In the genomic region with DNA sequence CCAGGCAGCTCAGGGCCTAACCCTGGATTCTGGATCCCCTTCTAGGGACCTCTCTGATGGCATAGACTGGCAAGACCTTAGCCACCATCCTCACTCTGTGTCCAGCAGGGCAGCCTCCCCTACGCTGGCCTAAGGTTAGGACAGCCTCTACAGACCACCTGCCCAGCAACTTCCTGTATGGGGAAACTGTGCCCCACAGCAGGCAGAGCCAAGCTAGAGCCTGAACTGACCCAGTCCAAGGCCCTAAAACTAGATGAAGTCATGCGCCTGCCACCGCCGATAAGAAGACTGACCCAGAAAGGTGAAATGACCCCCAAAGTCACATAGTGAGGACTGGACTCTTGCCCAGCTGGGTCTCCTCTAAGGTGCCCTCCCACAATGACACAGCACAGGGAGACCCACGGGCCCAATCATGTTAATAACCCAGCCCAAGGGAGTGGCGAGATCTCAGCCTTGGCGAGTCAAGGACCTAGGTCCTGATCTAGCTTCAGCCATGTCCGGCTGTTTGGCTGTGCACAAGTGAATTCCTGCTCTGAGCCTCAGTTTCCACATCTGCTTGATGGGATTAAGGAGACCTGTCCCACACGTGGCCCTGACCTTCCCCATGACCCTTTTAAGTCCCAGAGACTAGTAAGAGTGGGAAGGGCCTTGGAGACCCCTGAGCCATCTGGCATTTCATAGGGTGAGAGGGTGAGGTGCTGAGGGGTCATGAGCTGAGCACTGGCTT, we compare ENCODE assay signal across 20 cellular contexts. TPM values are rescaled to one million over a fixed set of nuclear protein-coding genes. Genes with fewer than 3 reads are reported as not detected.
A peak's percentile ranks its signal among the peaks of the same experiment; 100 is the strongest.
DNase-seq lines count a peak whose midpoint lies in the region; FAIRE-seq and TF ChIP-seq lines count a peak whose summit lies in the region.
"Had no signal": no experiment of that assay in that cellular context is flagged by ENCODE, and none has a peak within 500 bp of the region (broad histone marks: within the 10 kb centered on the region; RNA-seq: fewer than 3 reads in every experiment).

No MANE protein-coding gene starts in this region.

- TF ChIP-seq CTCF in adrenal gland (IDR thresholded peaks at IDR 0.05) (no peak), kidney (IDR thresholded peaks at IDR 0.05; ENCODE audit: borderline replicate concordance, extremely low read depth, insufficient read depth) (no peak), GM10266 (IDR thresholded peaks at IDR 0.05; ENCODE audit: control insufficient read depth, insufficient read depth, low read depth, missing control alignments) (no peak)

- TF ChIP-seq POLR2A in adrenal gland (IDR thresholded peaks at IDR 0.05) = peak in 1 of 2 donors; percentile 28

- H3K27me3 ChIP-seq in adrenal gland (no peaks in the 10 kb centered on the region), skeletal muscle tissue (ENCODE audit: control insufficient read depth in 3 of 3, insufficient read depth in 3 of 3, low read length in 3 of 3) (no peaks in the 10 kb centered on the region)

- H3K9ac ChIP-seq in kidney (ENCODE audit: low read length in 2 of 2) (no peak overlapping the region), skeletal muscle tissue (ENCODE audit: low read depth in 1 of 3, low read length in 3 of 3) (peak overlapping the region in 2 of 3 donors; percentile 30 to 40)
- H3K9ac ChIP-seq: KMS-11 had no signal

- H3K27ac ChIP-seq in adrenal gland = peak overlapping the region; percentile 66 to 92 (median 88)
- H3K27ac ChIP-seq in kidney (ENCODE audit: low read depth in 2 of 2, low read length in 2 of 2) = peak overlapping the region; percentile 8 to 61
- H3K27ac ChIP-seq in skeletal muscle tissue (ENCODE audit: low read depth, low read length) = peak overlapping the region; percentile 61
- H3K27ac ChIP-seq: coronary artery, epithelial cell of prostate, KMS-11, lower lobe of right lung, RWPE1 had no signal

- peaks cover 73 to 98% of the 10 kb centered on the region in 2 donors for H3K4me1 ChIP-seq in adrenal gland (replicated peaks in 1 of 2)
- peaks cover 30 to 60% of the 10 kb centered on the region in 2 donors for H3K4me1 ChIP-seq in kidney (ENCODE audit: control insufficient read depth in 1 of 2, insufficient read depth in 1 of 2, low read depth in 1 of 2, low read length in 2 of 2)
- peaks cover 33 to 75% (median 52%) of the 10 kb centered on the region in 3 donors for H3K4me1 ChIP-seq in skeletal muscle tissue (ENCODE audit: control insufficient read depth in 3 of 3, insufficient read depth in 3 of 3, low read length in 3 of 3)

- H3K36me3 ChIP-seq in adrenal gland (replicated peaks in 1 of 2) (no peaks in the 10 kb centered on the region), kidney (ENCODE audit: control insufficient read depth in 1 of 2, insufficient read depth in 2 of 2, low read length in 2 of 2) (no peaks in the 10 kb centered on the region), skeletal muscle tissue (ENCODE audit: control insufficient read depth in 3 of 3, insufficient read depth in 3 of 3, low read length in 3 of 3) (peaks cover 0 to 2% (median 0%) of the 10 kb centered on the region in 3 donors)
- H3K36me3 ChIP-seq: lower lobe of right lung had no signal

- FAIRE-seq in HTR-8/SVneo (lab: Jason Lieb, UNC) = peak; percentile 13
- FAIRE-seq in kidney (lab: Jason Lieb, UNC) = no peak
- FAIRE-seq: astrocyte had no signal

- no peak for DNase-seq in HTR-8/SVneo (ENCODE audit: insufficient read length, low spot score)
- peak in 6 of 7 donors; percentile 38 to 80 (median 72) for DNase-seq in adrenal gland
- no peak for DNase-seq in kidney
- DNase-seq in NCI-H446 treated with DMSO at 0.1 percent for 48 hours (lab: John Stamatoyannopoulos, UW) = no peak
- DNase-seq in posterior vena cava (ENCODE audit: low spot score) = no peak
- DNase-seq in GM10266 (ENCODE audit: extremely low spot score) = no peak
- DNase-seq: activated CD4-positive, alpha-beta T cell treated with anti-CD3 and anti-CD28 coated beads, Interleukin-2, amount 50 U/mL, for 48 hours; activated naive CD4-positive, alpha-beta T cell treated with anti-CD3 and anti-CD28 coated beads, Interleukin-2, amount 10 ng/mL, durations not matched to agents 7 days and 5 days; AML-193; Calu3; NCI-H1930; NCI-H446; SW 1271 had no signal

- intact Hi-C loops in adrenal gland (cut with DNase I) = no loop called here
- intact Hi-C loops in kidney (cut with DNase I) = no loop called here
- intact Hi-C loops in posterior vena cava (cut with DNase I) = no loop called here

- WGBS in adrenal gland, 4 donors = 45 to 74% (median 55%) methylated on average over 5 to 9 of the region's 9 CpGs

- no peak overlapping the region for H3K4me3 ChIP-seq in adrenal gland
- no peak overlapping the region for H3K4me3 ChIP-seq in kidney (ENCODE audit: low read length in 2 of 2)
- H3K4me3 ChIP-seq in skeletal muscle tissue (ENCODE audit: low read length in 3 of 3) = no peak overlapping the region
- H3K4me3 ChIP-seq: coronary artery, lower lobe of right lung had no signal

- H3K9me3 ChIP-seq in adrenal gland (replicated peaks in 1 of 3) (no peaks in the 10 kb centered on the region), kidney (ENCODE audit: control insufficient read depth in 1 of 2, low read length in 2 of 2) (no peaks in the 10 kb centered on the region), skeletal muscle tissue (ENCODE audit: control insufficient read depth in 3 of 3, low read length in 3 of 3) (no peaks in the 10 kb centered on the region)
- H3K9me3 ChIP-seq: lower lobe of right lung had no signal

RNA-seq across cellular contexts. Expression of a gene that starts 17.6 kb away (rescaled TPM):
- total RNA-seq in adrenal gland = 100 to 1,000 TPM; 190 to 425 (median 350) TPM
- polyA plus RNA-seq in adrenal gland = 100 to 1,000 TPM; 261 to 668 (median 513) TPM
- 40.7 TPM for total RNA-seq in kidney
- 127 TPM for polyA plus RNA-seq in kidney (ENCODE audit: insufficient read depth, low read depth, low replicate concordance)
- total RNA-seq in skeletal muscle tissue = 28.2 TPM
- total RNA-seq in posterior vena cava = 10 to 100 TPM; 20.4 to 22.1 TPM

RNA-seq across cellular contexts. Expression of a gene that starts 24.1 kb away (rescaled TPM):
- total RNA-seq in adrenal gland (100 to 1,000 TPM; 103 to 216 (median 153) TPM), kidney (80.8 TPM), skeletal muscle tissue (98.6 TPM), posterior vena cava (10 to 100 TPM; 49.9 to 81.9 TPM)
- polyA plus RNA-seq in adrenal gland (100 to 1,000 TPM in 2 of 3 donors, 10 to 100 TPM in 1; 30.0 to 217 (median 150) TPM), kidney (ENCODE audit: insufficient read depth, low read depth, low replicate concordance) (58.2 TPM)

RNA-seq across cellular contexts. Expression of a gene that starts 37.9 kb away (rescaled TPM):
- 10 to 100 TPM in 7 of 8 donors, 1 to 10 TPM in 1; 9.2 to 70.0 (median 30.6) TPM for total RNA-seq in adrenal gland
- polyA plus RNA-seq in adrenal gland = 100 to 1,000 TPM in 2 of 3 donors, 1 to 10 TPM in 1; 5.7 to 343 (median 129) TPM
- 38.6 TPM for total RNA-seq in kidney
- 16.1 TPM for polyA plus RNA-seq in kidney (ENCODE audit: insufficient read depth, low read depth, low replicate concordance)
- total RNA-seq in skeletal muscle tissue = 7.3 TPM
- total RNA-seq in posterior vena cava = 10 to 100 TPM; 13.5 to 17.6 TPM

Comparison
In these comparisons a context has a peak if more than half of its experiments do, and no peak if none do; other contexts are left out.
1. DNase-seq: peak in adrenal gland (6 of 7); none in HTR-8/SVneo (single experiment), kidney (single experiment), NCI-H446 treated with DMSO at 0.1 percent for 48 hours (single experiment), posterior vena cava (single experiment) and GM10266 (single experiment).
2. H3K27ac ChIP-seq: peak in every context shown above with its lines; median percentile 88 in adrenal gland; 61 in skeletal muscle tissue; 34 in kidney.
3. H3K9ac ChIP-seq: peak in skeletal muscle tissue (2 of 3); none in kidney (0 of 2).